ENCODE assay signal across 35 cellular contexts in the genomic region with DNA sequence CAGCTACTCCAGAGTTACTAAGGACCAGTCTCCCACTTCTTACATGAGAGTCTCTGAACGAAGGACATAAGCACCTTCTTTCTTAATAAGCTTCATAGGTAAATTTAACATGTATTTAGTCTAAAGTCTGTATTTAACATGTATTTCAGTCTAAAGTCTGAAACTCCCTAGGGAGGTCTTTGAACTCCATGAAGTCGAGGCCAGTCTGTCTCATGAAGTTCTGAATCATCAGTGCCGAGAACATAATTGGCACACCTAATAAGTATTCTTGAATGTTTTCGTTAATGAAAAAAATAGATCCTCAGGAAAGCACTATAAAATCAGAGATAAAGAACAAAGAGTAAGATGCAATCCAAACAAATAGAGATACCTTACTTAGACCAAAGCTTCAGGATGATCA.
"Had no signal": no experiment of that assay in that cellular context is flagged by ENCODE, and none has a peak within 500 bp of the region (broad histone marks: within the 10 kb centered on the region; RNA-seq: fewer than 3 reads in every experiment).

No MANE protein-coding gene starts in this region.

- H3K36me3 Mint-ChIP-seq: activated naive CD4-positive, alpha-beta T cell treated with anti-CD3 and anti-CD28 coated beads, Interleukin-2, amount 10 ng/mL, durations not matched to agents 7 days and 5 days; activated naive CD8-positive, alpha-beta T cell treated with anti-CD3 and anti-CD28 coated beads, Interleukin-2, amount 10 ng/mL, durations not matched to agents 7 days and 5 days had no signal

- H3K27me3 ChIP-seq: ascending aorta, breast epithelium, cardiac muscle cell, esophagus squamous epithelium, gastroesophageal sphincter, heart right ventricle had no signal

- H3K27ac ChIP-seq: ascending aorta, breast epithelium, cardiac muscle cell, coronary artery, epithelial cell of prostate, esophagus squamous epithelium, gastroesophageal sphincter, heart right ventricle had no signal

- H3K4me3 ChIP-seq: ascending aorta, breast epithelium, cardiac muscle cell, coronary artery, esophagus squamous epithelium, gastroesophageal sphincter, heart right ventricle had no signal

- DNase-seq: activated CD4-positive, alpha-beta memory T cell treated with anti-CD3 and anti-CD28 coated beads, Interleukin-2, amount 10 ng/mL, durations not matched to agents 7 days and 5 days; activated CD4-positive, alpha-beta T cell treated with anti-CD3 and anti-CD28 coated beads for 4 hours; activated CD4-positive, alpha-beta T cell treated with anti-CD3 and anti-CD28 coated beads, Interleukin-2, amount 10 ng/mL, durations not matched to agents 7 days and 5 days; activated CD4-positive, alpha-beta T cell treated with anti-CD3 and anti-CD28 coated beads, Interleukin-2, amount 50 U/mL, for 4 hours; activated CD4-positive, CD25-positive, alpha-beta regulatory T cell; activated CD4-positive, CD25-positive, alpha-beta regulatory T cell treated with anti-CD3 and anti-CD28 coated beads, Interleukin-2, amount 50 U/mL, for 72 hours; activated CD8-positive, alpha-beta memory T cell treated with anti-CD3 and anti-CD28 coated beads, Interleukin-2, amount 50 U/mL, for 48 hours; activated gamma-delta T cell; activated naive CD4-positive, alpha-beta T cell; activated naive CD4-positive, alpha-beta T cell treated with anti-CD3 and anti-CD28 coated beads, Interleukin-2, amount 10 ng/mL, durations not matched to agents 7 days and 5 days; activated naive CD8-positive, alpha-beta T cell treated with anti-CD3 and anti-CD28 coated beads, Interleukin-2, amount 10 ng/mL, durations not matched to agents 7 days and 5 days; activated T-cell treated with anti-CD3 and anti-CD28 coated beads for 4 hours; activated T-cell treated with anti-CD3 and anti-CD28 coated beads, Interleukin-2, amount 50 U/mL, for 24 hours; activated T-cell treated with anti-CD3 and anti-CD28 coated beads, Interleukin-2, amount 50 U/mL, for 72 hours; central memory CD4-positive, alpha-beta T cell; cerebellar nuclear complex; effector CD4-positive, alpha-beta T cell; effector memory CD8-positive, alpha-beta T cell; esophagus squamous epithelium; foreskin melanocyte; heart right ventricle; SW 1271; T-helper 1 cell; T-helper 17 cell; T1000 had no signal

- H3K4me3 Mint-ChIP-seq: activated CD4-positive, alpha-beta memory T cell treated with anti-CD3 and anti-CD28 coated beads, Interleukin-2, amount 10 ng/mL, durations not matched to agents 7 days and 5 days; activated CD4-positive, alpha-beta T cell treated with anti-CD3 and anti-CD28 coated beads, Interleukin-2, amount 10 ng/mL, durations not matched to agents 7 days and 5 days; activated naive CD4-positive, alpha-beta T cell treated with anti-CD3 and anti-CD28 coated beads, Interleukin-2, amount 10 ng/mL, durations not matched to agents 7 days and 5 days; activated naive CD8-positive, alpha-beta T cell treated with anti-CD3 and anti-CD28 coated beads, Interleukin-2, amount 10 ng/mL, durations not matched to agents 7 days and 5 days; activated T-cell treated with anti-CD3 and anti-CD28 coated beads, Interleukin-2, amount 50 U/mL, for 24 hours; activated T-cell treated with anti-CD3 and anti-CD28 coated beads, Interleukin-2, amount 50 U/mL, for 72 hours; brain; dendritic cell treated with granulocyte-macrophage colony-stimulating factor and Interleukin-4, amounts not matched to agents 40 ng/mL and 50 ng/mL, for 4 days; effector memory CD8-positive, alpha-beta T cell; T-helper 17 cell; T-helper 2 cell treated with Interferon-gamma antibody and Interleukin-4, amounts not matched to agents 5 μg/mL and 100 μg/mL, for 36 hours had no signal

- H3K36me3 ChIP-seq: ascending aorta, breast epithelium, cardiac muscle cell, esophagus squamous epithelium, gastroesophageal sphincter, heart right ventricle had no signal

- ATAC-seq: activated naive CD4-positive, alpha-beta T cell treated with anti-CD3 and anti-CD28 coated beads, Interleukin-2, amount 50 U/mL, for 72 hours; activated T-cell treated with anti-CD3 and anti-CD28 coated beads, Interleukin-2, amount 50 U/mL, for 72 hours; effector memory CD8-positive, alpha-beta T cell; gastroesophageal sphincter; heart right ventricle; T-helper 17 cell had no signal

- H3K27ac Mint-ChIP-seq: activated CD4-positive, alpha-beta memory T cell treated with anti-CD3 and anti-CD28 coated beads, Interleukin-2, amount 10 ng/mL, durations not matched to agents 7 days and 5 days; activated CD4-positive, alpha-beta T cell treated with anti-CD3 and anti-CD28 coated beads, Interleukin-2, amount 10 ng/mL, durations not matched to agents 7 days and 5 days; activated naive CD4-positive, alpha-beta T cell treated with anti-CD3 and anti-CD28 coated beads, Interleukin-2, amount 10 ng/mL, durations not matched to agents 7 days and 5 days; activated naive CD4-positive, alpha-beta T cell treated with anti-CD3 and anti-CD28 coated beads, Interleukin-2, amount 50 U/mL, for 72 hours; activated naive CD8-positive, alpha-beta T cell treated with anti-CD3 and anti-CD28 coated beads, Interleukin-2, amount 10 ng/mL, durations not matched to agents 7 days and 5 days; activated T-cell treated with anti-CD3 and anti-CD28 coated beads, Interleukin-2, amount 50 U/mL, for 24 hours; activated T-cell treated with anti-CD3 and anti-CD28 coated beads, Interleukin-2, amount 50 U/mL, for 72 hours; brain; dendritic cell treated with granulocyte-macrophage colony-stimulating factor and Interleukin-4, amounts not matched to agents 40 ng/mL and 50 ng/mL, for 4 days; effector memory CD8-positive, alpha-beta T cell; T-helper 17 cell; T-helper 2 cell treated with Interferon-gamma antibody and Interleukin-4, amounts not matched to agents 5 μg/mL and 100 μg/mL, for 36 hours had no signal

- H3K9me3 ChIP-seq: ascending aorta, breast epithelium, esophagus squamous epithelium had no signal

- H3K4me1 ChIP-seq: ascending aorta, breast epithelium, gastroesophageal sphincter, heart right ventricle had no signal

- H3K27me3 Mint-ChIP-seq: activated CD4-positive, alpha-beta memory T cell treated with anti-CD3 and anti-CD28 coated beads, Interleukin-2, amount 10 ng/mL, durations not matched to agents 7 days and 5 days; activated CD4-positive, alpha-beta T cell treated with anti-CD3 and anti-CD28 coated beads, Interleukin-2, amount 10 ng/mL, durations not matched to agents 7 days and 5 days; activated naive CD4-positive, alpha-beta T cell treated with anti-CD3 and anti-CD28 coated beads, Interleukin-2, amount 10 ng/mL, durations not matched to agents 7 days and 5 days; activated naive CD8-positive, alpha-beta T cell treated with anti-CD3 and anti-CD28 coated beads, Interleukin-2, amount 10 ng/mL, durations not matched to agents 7 days and 5 days; activated T-cell treated with anti-CD3 and anti-CD28 coated beads, Interleukin-2, amount 50 U/mL, for 24 hours; dendritic cell treated with granulocyte-macrophage colony-stimulating factor and Interleukin-4, amounts not matched to agents 40 ng/mL and 50 ng/mL, for 4 days; effector memory CD8-positive, alpha-beta T cell; T-helper 17 cell had no signal

- H3K4me1 Mint-ChIP-seq: activated CD4-positive, alpha-beta memory T cell treated with anti-CD3 and anti-CD28 coated beads, Interleukin-2, amount 10 ng/mL, durations not matched to agents 7 days and 5 days; activated CD4-positive, alpha-beta T cell treated with anti-CD3 and anti-CD28 coated beads, Interleukin-2, amount 10 ng/mL, durations not matched to agents 7 days and 5 days; activated naive CD4-positive, alpha-beta T cell treated with anti-CD3 and anti-CD28 coated beads, Interleukin-2, amount 10 ng/mL, durations not matched to agents 7 days and 5 days; activated naive CD8-positive, alpha-beta T cell treated with anti-CD3 and anti-CD28 coated beads, Interleukin-2, amount 10 ng/mL, durations not matched to agents 7 days and 5 days; T-helper 17 cell had no signal
